Comparison of ENCODE assay signal across 8 cellular contexts in genomic region chr15:56243117-56243773, GRCh38. TPM values are rescaled to one million over a fixed set of nuclear protein-coding genes. Genes with fewer than 3 reads are reported as not detected.
A peak's percentile ranks its signal among the peaks of the same experiment; 100 is the strongest.
DNase-seq lines count a peak whose midpoint lies in the region; ATAC-seq and TF ChIP-seq lines count a peak whose summit lies in the region.

No MANE protein-coding gene starts in this region.

- peaks cover 14% of the 10 kb centered on the region for H3K36me3 Mint-ChIP-seq in activated naive CD8-positive, alpha-beta T cell treated with anti-CD3 and anti-CD28 coated beads, Interleukin-2, amount 50 U/mL, for 24 hours (ENCODE audit: low read depth)

- peak overlapping the region; percentile 75 for H2AFZ ChIP-seq in trophoblast cell (ENCODE audit: insufficient read depth, low read length, poor library complexity)

- H4K12ac ChIP-seq in trophoblast cell (ENCODE audit: low read depth, low read length): peak overlapping the region; percentile 96

- H3K27me3 ChIP-seq in trophoblast cell (ENCODE audit: insufficient read depth, low read length): no peaks in the 10 kb centered on the region
- no peaks in the 10 kb centered on the region for H3K27me3 ChIP-seq in vagina

- peak overlapping the region; percentile 88 for H2BK120ac ChIP-seq in trophoblast cell (ENCODE audit: insufficient read depth, low read length, poor library complexity)

- no peak for TF ChIP-seq CTCF in vagina (IDR thresholded peaks at IDR 0.05)

- peak overlapping the region; percentile 74 for H3K14ac ChIP-seq in trophoblast cell (ENCODE audit: low read length)

- H3K9me3 Mint-ChIP-seq in activated naive CD8-positive, alpha-beta T cell treated with anti-CD3 and anti-CD28 coated beads, Interleukin-2, amount 50 U/mL, for 24 hours: no peaks in the 10 kb centered on the region

- H3K4ac ChIP-seq in trophoblast cell (ENCODE audit: low read depth, low read length): peak overlapping the region; percentile 98

- H3K4me2 ChIP-seq in trophoblast cell (ENCODE audit: low read length): peak overlapping the region; percentile 90

- peak overlapping the region; percentile 76 for H3K9ac ChIP-seq in trophoblast cell (ENCODE audit: low read length)

- H3K27ac Mint-ChIP-seq in activated naive CD8-positive, alpha-beta T cell treated with anti-CD3 and anti-CD28 coated beads, Interleukin-2, amount 50 U/mL, for 24 hours: peak overlapping the region; percentile 85

- peak overlapping the region; percentile 79 for H3K27ac ChIP-seq in trophoblast cell (ENCODE audit: low read depth, low read length)
- H3K27ac ChIP-seq in vagina: peak overlapping the region; percentile 95

- peak overlapping the region; percentile 92 for H4K91ac ChIP-seq in trophoblast cell (ENCODE audit: low read depth, low read length)

- no peak overlapping the region for H2BK12ac ChIP-seq in trophoblast cell (ENCODE audit: low read length)

- peak in 1 of 2 donors; percentile 1 for TF ChIP-seq POLR2A in vagina (IDR thresholded peaks at IDR 0.05)

- H3K79me2 ChIP-seq in trophoblast cell (ENCODE audit: control insufficient read depth, insufficient read depth, low read length, poor library complexity): peaks cover 7% of the 10 kb centered on the region

- H3K4me1 ChIP-seq in trophoblast cell (ENCODE audit: control insufficient read depth in 1 of 2, insufficient read depth in 2 of 2, low read length in 2 of 2) (peaks cover 0 to 3% of the 10 kb centered on the region in 2 experiments), vagina (peaks cover 40% of the 10 kb centered on the region)

- peaks cover 11% of the 10 kb centered on the region for H3K79me1 ChIP-seq in trophoblast cell (ENCODE audit: low read length)

- no peak for ATAC-seq in activated naive CD8-positive, alpha-beta T cell treated with anti-CD3 and anti-CD28 coated beads, Interleukin-2, amount 50 U/mL, for 24 hours
- ATAC-seq in left cardiac atrium: peak; percentile 14 to 20

- H3K9me3 ChIP-seq in trophoblast cell (ENCODE audit: insufficient read depth, low read depth, low read length): no peaks in the 10 kb centered on the region
- H3K9me3 ChIP-seq in vagina: no peaks in the 10 kb centered on the region

- H3K23ac ChIP-seq in trophoblast cell (ENCODE audit: low read length): no peak overlapping the region

- H4K8ac ChIP-seq in trophoblast cell (ENCODE audit: low read depth, low read length): peak overlapping the region; percentile 86

- peak overlapping the region; percentile 95 for H3K4me3 Mint-ChIP-seq in activated naive CD8-positive, alpha-beta T cell treated with anti-CD3 and anti-CD28 coated beads, Interleukin-2, amount 50 U/mL, for 24 hours

- no peak overlapping the region for H2AK5ac ChIP-seq in trophoblast cell (ENCODE audit: low read length)

- no CpG with 5 or more reads among the region's 39 CpGs for WGBS in trophoblast cell (ENCODE audit: extremely low coverage, insufficient coverage, insufficient read length)

- no peaks in the 10 kb centered on the region for H3K27me3 Mint-ChIP-seq in activated naive CD8-positive, alpha-beta T cell treated with anti-CD3 and anti-CD28 coated beads, Interleukin-2, amount 50 U/mL, for 24 hours

- H3K4me1 Mint-ChIP-seq in activated naive CD8-positive, alpha-beta T cell treated with anti-CD3 and anti-CD28 coated beads, Interleukin-2, amount 50 U/mL, for 24 hours: peaks cover 50% of the 10 kb centered on the region

- H3K4me3 ChIP-seq in trophoblast cell (ENCODE audit: low read depth, low read length): peak overlapping the region; percentile 89
- peak overlapping the region; percentile 73 to 85 for H3K4me3 ChIP-seq in vagina

- peak overlapping the region; percentile 90 for H2BK5ac ChIP-seq in trophoblast cell (ENCODE audit: low read depth, low read length, poor library complexity)

- peak overlapping the region; percentile 90 for H3K18ac ChIP-seq in trophoblast cell (ENCODE audit: low read length)

- intact Hi-C loops in left cardiac atrium (cut with DNase I) (loop anchor here in 1 of 2 donors (10.0 kb wide), 1 partner anchor 138 kb away; no protein-coding TSS in a partner anchor), vagina (cut with DNase I) (no loop called here)

- peak; percentile 46 for DNase-seq in NCI-H1694 treated with DMSO at 0.1 percent for 48 hours (lab: John Stamatoyannopoulos, UW)
- no peak for DNase-seq in NCI-H1694 (lab: John Stamatoyannopoulos, UW)
- peak; percentile 41 for DNase-seq in HK-2 (ENCODE audit: unreplicated experiment)
- peak; percentile 80 for DNase-seq in RPMI8226
- DNase-seq in activated naive CD8-positive, alpha-beta T cell treated with anti-CD3 and anti-CD28 coated beads, Interleukin-2, amount 50 U/mL, for 24 hours: peak; percentile 53
- DNase-seq in left cardiac atrium: peak; percentile 60
- DNase-seq in trophoblast cell: peak in 1 of 2 donors; percentile 29
- DNase-seq in vagina (ENCODE audit: extremely low spot score in 2 of 2): no peak

- peaks cover 0 to 2% of the 10 kb centered on the region in 2 experiments for H3K36me3 ChIP-seq in trophoblast cell (ENCODE audit: control insufficient read depth in 1 of 2, insufficient read depth in 2 of 2, low read length in 2 of 2)
- no peaks in the 10 kb centered on the region for H3K36me3 ChIP-seq in vagina

RNA-seq across cellular contexts. Expression of gene RFX7, which starts 0.4 kb away (rescaled TPM):
- total RNA-seq in left cardiac atrium (1 to 10 TPM; 5.6 to 8.2 TPM), vagina (15.5 TPM)
- 11.0 and 12.2 TPM in 2 replicates for polyA plus RNA-seq in trophoblast cell (2013)

Comparison
In these comparisons a context has a peak if more than half of its experiments do, and no peak if none do; other contexts are left out.
1. DNase-seq: peak in NCI-H1694 treated with DMSO at 0.1 percent for 48 hours (single experiment), HK-2 (single experiment), RPMI8226 (single experiment), activated naive CD8-positive, alpha-beta T cell treated with anti-CD3 and anti-CD28 coated beads, Interleukin-2, amount 50 U/mL, for 24 hours (single experiment) and left cardiac atrium (single experiment); none in NCI-H1694 (single experiment) and vagina (0 of 2).